ENCODE assay signal across 18 cellular contexts in the genomic region with DNA sequence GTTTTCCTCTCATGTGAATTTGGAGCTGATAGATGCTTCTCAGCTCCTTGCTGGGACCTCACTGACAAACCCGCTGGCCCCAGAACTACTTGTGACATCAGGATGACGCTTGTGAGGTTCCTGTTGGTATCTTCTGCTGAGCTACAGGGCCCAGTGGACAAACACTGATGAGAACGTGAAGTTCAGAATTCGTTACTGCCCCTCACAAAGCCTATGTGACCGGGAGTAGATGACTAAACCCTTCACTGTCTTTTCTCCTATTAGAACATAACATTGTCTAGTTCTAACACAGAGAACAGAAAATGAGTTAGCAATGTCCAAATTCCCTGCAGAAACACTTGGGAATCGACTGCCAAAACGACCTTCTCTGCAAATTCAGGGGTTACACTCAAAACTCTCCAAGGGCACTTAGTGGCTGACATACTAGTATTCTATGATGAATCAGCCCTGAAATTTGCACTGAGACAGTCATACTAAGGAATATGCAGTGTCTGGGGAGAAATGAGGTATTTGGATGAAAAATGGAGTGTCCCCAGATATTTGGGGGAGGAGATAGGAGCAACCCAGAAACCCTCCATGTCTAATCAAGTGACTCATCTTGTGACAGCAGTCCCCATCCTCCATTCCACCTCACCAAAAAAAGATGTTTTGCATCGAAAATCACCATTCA.
DNase-seq lines count a peak whose midpoint lies in the region; ATAC-seq, FAIRE-seq and TF ChIP-seq lines count a peak whose summit lies in the region.
"Had no signal": no experiment of that assay in that cellular context is flagged by ENCODE, and none has a peak within 500 bp of the region (broad histone marks: within the 10 kb centered on the region; RNA-seq: fewer than 3 reads in every experiment).

No MANE protein-coding gene starts in this region.

- intact Hi-C loops in body of pancreas (cut with DNase I): no loop called here
- intact Hi-C loops in left ventricle myocardium inferior (cut with micrococcal nuclease): no loop called here

- TF ChIP-seq CTCF in body of pancreas (IDR thresholded peaks at IDR 0.05): no peak
- no peak for TF ChIP-seq CTCF in left ventricle myocardium inferior (IDR thresholded peaks at IDR 0.05; ENCODE audit: borderline replicate concordance)

- no peaks in the 10 kb centered on the region for H3K36me3 ChIP-seq in body of pancreas (replicated peaks in 1 of 2; ENCODE audit: insufficient read depth in 1 of 2, low read depth in 2 of 2)
- no peaks in the 10 kb centered on the region for H3K36me3 ChIP-seq in left ventricle myocardium inferior
- H3K36me3 ChIP-seq in subcutaneous abdominal adipose tissue (ENCODE audit: control insufficient read depth in 5 of 5, insufficient read depth in 5 of 5, low read length in 5 of 5): no peaks in the 10 kb centered on the region

- DNase-seq in H54 (ENCODE audit: insufficient read length, low spot score) (no peak), body of pancreas (peak; percentile 21 to 34 (median 28)), left ventricle myocardium inferior (peak; percentile 66), NCI-H1930 (lab: John Stamatoyannopoulos, UW) (no peak), NOMO-1 treated with dmso at 0.1 percent for 144 hours (lab: John Stamatoyannopoulos, UW; ENCODE audit: unreplicated experiment) (no peak), C1 segment of cervical spinal cord (lab: John Stamatoyannopoulos, UW) (no peak)
- DNase-seq: CD8-positive, alpha-beta T cell; effector CD4-positive, alpha-beta T cell; GF-D8; H9; naive thymus-derived CD4-positive, alpha-beta T cell; NCI-H1694 treated with DMSO at 0.1 percent for 48 hours; NCI-H748 treated with DMSO at 0.1 percent for 48 hours; retina had no signal

- 76 to 84% methylated on average over 8 of the region's 8 CpGs for WGBS in body of pancreas, 2 donors

- ATAC-seq in body of pancreas (peak; percentile 32), HG03571 (IDR thresholded peaks at IDR 0.05; ENCODE audit: unreplicated experiment) (no peak)
- ATAC-seq: CD8-positive, alpha-beta T cell; naive thymus-derived CD4-positive, alpha-beta T cell; stimulated activated memory B cell treated with anti-CD40 and anti-IgM and Interleukin-4, amounts not matched to agents 10 μg/mL and 1 μg/mL and 100 μg/mL, for 72 hours had no signal

- peaks cover 20% of the 10 kb centered on the region for H3K4me1 ChIP-seq in body of pancreas
- peaks cover 8% of the 10 kb centered on the region for H3K4me1 ChIP-seq in left ventricle myocardium inferior
- peaks cover 0 to 7% (median 3%) of the 10 kb centered on the region in 5 donors for H3K4me1 ChIP-seq in subcutaneous abdominal adipose tissue (ENCODE audit: control insufficient read depth in 5 of 5, insufficient read depth in 5 of 5, low read length in 5 of 5)

- H3K9ac ChIP-seq in subcutaneous abdominal adipose tissue (ENCODE audit: low read length in 5 of 5): no peak overlapping the region

- H3K4me3 ChIP-seq in body of pancreas (no peak overlapping the region), left ventricle myocardium inferior (no peak overlapping the region), subcutaneous abdominal adipose tissue (ENCODE audit: low read depth in 1 of 5, low read length in 5 of 5) (no peak overlapping the region)

- H3K27me3 ChIP-seq in body of pancreas (no peaks in the 10 kb centered on the region), left ventricle myocardium inferior (ENCODE audit: low read depth) (no peaks in the 10 kb centered on the region), subcutaneous abdominal adipose tissue (ENCODE audit: control insufficient read depth in 5 of 5, insufficient read depth in 4 of 5, low read length in 5 of 5) (no peaks in the 10 kb centered on the region)

- H3K27ac ChIP-seq in body of pancreas: no peak overlapping the region
- H3K27ac ChIP-seq in left ventricle myocardium inferior (replicated peaks): peak overlapping the region; percentile 60
- H3K27ac ChIP-seq in subcutaneous abdominal adipose tissue (ENCODE audit: low read depth, low read length): peak overlapping the region; percentile 19

- FAIRE-seq in H54 (lab: Jason Lieb, UNC): peak; percentile 89
- FAIRE-seq: urothelium cell line had no signal

- no peaks in the 10 kb centered on the region for H3K9me3 ChIP-seq in body of pancreas
- no peaks in the 10 kb centered on the region for H3K9me3 ChIP-seq in left ventricle myocardium inferior (replicated peaks)
- H3K9me3 ChIP-seq in subcutaneous abdominal adipose tissue (ENCODE audit: control insufficient read depth in 5 of 5, low read length in 5 of 5): no peaks in the 10 kb centered on the region

- TF ChIP-seq POLR2A in H54 (IDR thresholded peaks at IDR 0.05; ENCODE audit: low read depth, low read length) (no peak), body of pancreas (IDR thresholded peaks at IDR 0.05) (no peak)

Comparison
In these comparisons a context has a peak if more than half of its experiments do, and no peak if none do; other contexts are left out.
1. DNase-seq: peak in body of pancreas (4 of 4) and left ventricle myocardium inferior (single experiment); none in H54 (single experiment), NCI-H1930 (0 of 2), NOMO-1 treated with dmso at 0.1 percent for 144 hours (single experiment) and C1 segment of cervical spinal cord (0 of 14).
2. H3K27ac ChIP-seq: peak in left ventricle myocardium inferior (single experiment) and subcutaneous abdominal adipose tissue (single experiment); none in body of pancreas (0 of 4).